11 cellular contexts compared by ENCODE assay signal in genomic region chr10:70274643-70275042, GRCh38. TPM values are rescaled to one million over a fixed set of nuclear protein-coding genes. Genes with fewer than 3 reads are reported as not detected.
DNase-seq lines count a peak whose midpoint lies in the region; ATAC-seq and TF ChIP-seq lines count a peak whose summit lies in the region.
"Had no signal": no experiment of that assay in that cellular context is flagged by ENCODE, and none has a peak within 500 bp of the region (broad histone marks: within the 10 kb centered on the region; RNA-seq: fewer than 3 reads in every experiment).

No MANE protein-coding gene starts in this region.

- no peak overlapping the region for H2BK120ac ChIP-seq in mesendoderm (ENCODE audit: low read depth, low read length)

- H3K4me3 ChIP-seq in breast epithelium (no peak overlapping the region), cardiac fibroblast (replicated peaks in 1 of 2; ENCODE audit: low read depth in 2 of 2, low read length in 2 of 2) (no peak overlapping the region), tibial artery (no peak overlapping the region), GM23338 (no peak overlapping the region), mesendoderm (ENCODE audit: low read length) (no peak overlapping the region)
- H3K4me3 ChIP-seq: gastroesophageal sphincter had no signal

- no peak for ATAC-seq in GM23338
- ATAC-seq in HG02938 (IDR thresholded peaks at IDR 0.05; ENCODE audit: unreplicated experiment) = no peak
- ATAC-seq: gastroesophageal sphincter had no signal

- H3K4ac ChIP-seq in mesendoderm (ENCODE audit: low read depth, low read length) = no peak overlapping the region

- H2AK5ac ChIP-seq in mesendoderm (ENCODE audit: low read length) = no peak overlapping the region

- H3K79me2 ChIP-seq in GM23338 (replicated peaks; ENCODE audit: insufficient read depth) (no peaks in the 10 kb centered on the region), mesendoderm (ENCODE audit: control insufficient read depth, insufficient read depth, low read length) (no peaks in the 10 kb centered on the region)

- no peaks in the 10 kb centered on the region for H3K27me3 Mint-ChIP-seq in MCF 10A (ENCODE audit: insufficient read depth, unreplicated experiment)
- no peaks in the 10 kb centered on the region for H3K27me3 Mint-ChIP-seq in GM23338 (ENCODE audit: insufficient read depth, low read depth, poor library complexity)

- peaks cover 7% of the 10 kb centered on the region for H3K9me3 Mint-ChIP-seq in MCF 10A (ENCODE audit: unreplicated experiment)
- no peaks in the 10 kb centered on the region for H3K9me3 Mint-ChIP-seq in GM23338

- H3K9me2 ChIP-seq in GM23338 (ENCODE audit: insufficient read depth) = 0 out of 2 replicates have a peak, but pooled peaks cover 5% of the 10 kb centered on the region

- no CpG with 5 or more reads among the region's 2 CpGs for WGBS in mesendoderm (ENCODE audit: extremely low coverage, insufficient coverage, low lambda C conversion rate)

- DNase-seq in breast epithelium (ENCODE audit: low spot score in 2 of 2) = peak in 1 of 2 donors; percentile 60
- no peak for DNase-seq in MCF 10A (ENCODE audit: unreplicated experiment)
- peak; percentile 34 to 89 for DNase-seq in cardiac fibroblast (ENCODE audit: low read depth in 2 of 2)
- peak; percentile 18 for DNase-seq in islet precursor cell
- peak; percentile 57 to 66 for DNase-seq in tibial artery
- no peak for DNase-seq in GM23338 (ENCODE audit: low spot score)
- DNase-seq in mesendoderm = no peak
- DNase-seq: mammary epithelial cell, SHP77 had no signal

- H3K18ac ChIP-seq in mesendoderm (ENCODE audit: low read length) = no peak overlapping the region

- no peak overlapping the region for H2AFZ ChIP-seq in GM23338

- H3K36me3 Mint-ChIP-seq in MCF 10A (ENCODE audit: insufficient read depth, unreplicated experiment) (no peaks in the 10 kb centered on the region), GM23338 (ENCODE audit: low read depth) (no peaks in the 10 kb centered on the region)

- no peaks in the 10 kb centered on the region for H3K27me3 ChIP-seq in breast epithelium
- no peaks in the 10 kb centered on the region for H3K27me3 ChIP-seq in tibial artery
- H3K27me3 ChIP-seq in GM23338 (ENCODE audit: insufficient read depth) = no peaks in the 10 kb centered on the region
- H3K27me3 ChIP-seq in mesendoderm (ENCODE audit: insufficient read depth, low read length, poor library complexity) = no peaks in the 10 kb centered on the region
- H3K27me3 ChIP-seq: gastroesophageal sphincter had no signal

- no peaks in the 10 kb centered on the region for H3K4me1 Mint-ChIP-seq in MCF 10A (ENCODE audit: insufficient read depth, unreplicated experiment)
- peaks cover 15% of the 10 kb centered on the region for H3K4me1 Mint-ChIP-seq in GM23338

- H3K4me2 ChIP-seq in GM23338 (no peak overlapping the region), mesendoderm (ENCODE audit: low read length) (no peak overlapping the region)

- H3K56ac ChIP-seq in mesendoderm (ENCODE audit: low read length) = no peak overlapping the region

- peak overlapping the region; percentile 56 to 69 for H3K27ac ChIP-seq in breast epithelium
- H3K27ac ChIP-seq in tibial artery = no peak overlapping the region
- no peak overlapping the region for H3K27ac ChIP-seq in GM23338 (ENCODE audit: low read depth)
- H3K27ac ChIP-seq in mesendoderm (ENCODE audit: low read depth, low read length) = no peak overlapping the region
- H3K27ac ChIP-seq: gastroesophageal sphincter had no signal

- intact Hi-C loops in breast epithelium (cut with DNase I; ENCODE audit: low total_unique reads) (no loop called here), MCF 10A (cut with micrococcal nuclease) (no loop called here), tibial artery (cut with DNase I; ENCODE audit: low total_unique reads) (no loop called here)

- no peak overlapping the region for H4K8ac ChIP-seq in mesendoderm (ENCODE audit: low read depth, low read length)

- H4K20me1 ChIP-seq in GM23338 (replicated peaks; ENCODE audit: insufficient read depth) = no peaks in the 10 kb centered on the region

- no peak overlapping the region for H3K9ac ChIP-seq in mesendoderm (ENCODE audit: low read length)

- peaks cover 4 to 6% of the 10 kb centered on the region in 2 donors for H3K4me1 ChIP-seq in breast epithelium
- H3K4me1 ChIP-seq in tibial artery = peaks cover 0 to 5% (median 0%) of the 10 kb centered on the region in 4 donors
- H3K4me1 ChIP-seq in GM23338 (ENCODE audit: insufficient read depth) = peaks cover 8% of the 10 kb centered on the region; the same call in 1 of the 2 replicates
- no peaks in the 10 kb centered on the region for H3K4me1 ChIP-seq in mesendoderm (ENCODE audit: control insufficient read depth, low read depth, low read length)

- no peak overlapping the region for H3K23ac ChIP-seq in mesendoderm (ENCODE audit: low read length)

- H2BK15ac ChIP-seq in mesendoderm (replicated peaks; ENCODE audit: low read depth) = no peak overlapping the region

- no peaks in the 10 kb centered on the region for H3K79me1 ChIP-seq in mesendoderm (ENCODE audit: low read length)

- no peaks in the 10 kb centered on the region for H3F3A ChIP-seq in GM23338 (replicated peaks; ENCODE audit: low read depth)

- no TSS peak for BruUV-seq in MCF 10A (replicated peaks; lab: Mats Ljungman, UMichigan)

- H3K4me3 Mint-ChIP-seq in MCF 10A (ENCODE audit: unreplicated experiment) = no peak overlapping the region
- H3K4me3 Mint-ChIP-seq in GM23338 = no peak overlapping the region

- H3K27ac Mint-ChIP-seq in MCF 10A (ENCODE audit: low read depth, unreplicated experiment) = no peak overlapping the region
- no peak overlapping the region for H3K27ac Mint-ChIP-seq in GM23338

- no peaks in the 10 kb centered on the region for H3K36me3 ChIP-seq in breast epithelium
- no peaks in the 10 kb centered on the region for H3K36me3 ChIP-seq in tibial artery
- no peaks in the 10 kb centered on the region for H3K36me3 ChIP-seq in GM23338 (ENCODE audit: insufficient read depth)
- H3K36me3 ChIP-seq in mesendoderm (ENCODE audit: control insufficient read depth, insufficient read depth, low read length) = no peaks in the 10 kb centered on the region
- H3K36me3 ChIP-seq: gastroesophageal sphincter had no signal

- H4K5ac ChIP-seq in mesendoderm (ENCODE audit: low read length) = no peak overlapping the region

- POLR2A ChIA-PET in MCF 10A (lab: Yijun Ruan, JAX) = interaction anchor here (0.6 to 3.1 kb wide), 3 partner anchors 15 to 89 kb away, joined by 3 to 18 read pairs (median 3); no protein-coding TSS in a partner anchor

- CTCF ChIA-PET in MCF 10A (lab: Yijun Ruan, JAX) = interaction anchor here (0.8 to 1.0 kb wide), 2 partner anchors 58 to 90 kb away, joined by 3 read pairs; no protein-coding TSS in a partner anchor

- no peak for TF ChIP-seq POLR2A in breast epithelium (IDR thresholded peaks at IDR 0.05)

- TF ChIP-seq CTCF in breast epithelium (IDR thresholded peaks at IDR 0.05) (no peak), MCF 10A (IDR thresholded peaks at IDR 0.05; ENCODE audit: unreplicated experiment) (no peak), cardiac fibroblast (IDR thresholded peaks at IDR 0.05; ENCODE audit: low read depth, low read length) (no peak), tibial artery (IDR thresholded peaks at IDR 0.05) (no peak), GM23338 (conservative IDR thresholded peaks at IDR 0.05; ENCODE audit: low read depth in 2 of 2) (no peak)

- H2BK5ac ChIP-seq in mesendoderm (ENCODE audit: low read length) = no peak overlapping the region

- H3K9me3 ChIP-seq in breast epithelium (no peaks in the 10 kb centered on the region), tibial artery (no peaks in the 10 kb centered on the region)

TF ChIP-seq in GM23338, 12 proteins besides CTCF, POLR2A, EP300 and RAD21 (continues in another document):
- TF ChIP-seq ZNF114 (CRISPR knock-in tag; IDR thresholded peaks at IDR 0.05) (no peak), ETS1 (IDR thresholded peaks at IDR 0.05) (no peak)

RNA-seq across cellular contexts. Expression of gene NPFFR1, which starts 9.2 kb away (rescaled TPM):
- total RNA-seq in breast epithelium (under 1 TPM in 1 of 3 donors, not detected in 2; 0.44 TPM), MCF 10A (2022) (not detected in 2 replicates)
- 0.03 and 0.08 TPM in 2 replicates for total RNA-seq in GM23338 (2014; rRNA removed; shearing (Covaris generic))
- 0.05 TPM in 1 of 2 replicates, not detected in the other for polyA plus RNA-seq in GM23338 (2016; fragmentation: Nextera tagmentation; extraction: Ambion mirVana)
- polyA plus RNA-seq in mesendoderm (2013, experiment 1 of 2) = not detected
- not detected for polyA plus RNA-seq in mesendoderm (2013, experiment 2 of 2)

RNA-seq across cellular contexts. Expression of gene PPA1, which starts 41.4 kb away (rescaled TPM):
- total RNA-seq in breast epithelium = 100 to 1,000 TPM in 2 of 3 donors, 10 to 100 TPM in 1; 86.9 to 174 (median 164) TPM
- 221 and 293 TPM in 2 replicates for total RNA-seq in MCF 10A (2022)
- total RNA-seq in GM23338 (2014; rRNA removed; shearing (Covaris generic)) = 135 and 178 TPM in 2 replicates
- polyA plus RNA-seq in GM23338 (2016; fragmentation: Nextera tagmentation; extraction: Ambion mirVana) = 206 and 228 TPM in 2 replicates
- polyA plus RNA-seq in mesendoderm (2013, experiment 1 of 2) = 164 TPM
- 166 TPM for polyA plus RNA-seq in mesendoderm (2013, experiment 2 of 2)

Comparison
In these comparisons a context has a peak if more than half of its experiments do, and no peak if none do; other contexts are left out.
1. DNase-seq: peak in cardiac fibroblast (2 of 2), islet precursor cell (single experiment) and tibial artery (2 of 2); none in MCF 10A (single experiment), GM23338 (single experiment) and mesendoderm (single experiment).
2. H3K27ac ChIP-seq: peak in breast epithelium (2 of 2); none in tibial artery (0 of 2), GM23338 (single experiment) and mesendoderm (single experiment).